ENCODE assay signal across 1 cellular context in the genomic region with DNA sequence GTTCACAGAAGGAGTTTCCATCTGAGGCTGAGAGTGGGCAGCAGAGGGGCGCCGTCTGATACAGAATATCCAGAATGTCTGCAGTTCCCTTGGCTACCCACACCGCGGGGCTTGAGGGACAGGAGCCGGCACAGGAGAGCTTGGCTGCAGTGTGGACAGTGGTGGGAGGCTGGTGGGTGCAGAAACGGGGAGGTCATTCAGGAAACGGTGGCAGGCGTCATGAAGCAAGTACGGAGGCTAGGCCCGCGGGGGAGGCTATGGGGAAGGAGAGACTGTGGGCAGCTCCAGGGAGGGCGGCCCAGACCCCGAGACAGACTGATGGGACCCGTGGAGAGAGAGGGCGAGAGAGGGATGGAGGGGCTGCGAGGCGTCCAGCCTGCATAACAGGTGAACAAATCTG.
TF ChIP-seq lines count a peak whose summit lies in the region.

No MANE protein-coding gene starts in this region.

TF ChIP-seq in WTC11, 78 proteins besides CTCF, POLR2A, EP300 and RAD21 (continued from another document):
- TF ChIP-seq, protein P1, sequence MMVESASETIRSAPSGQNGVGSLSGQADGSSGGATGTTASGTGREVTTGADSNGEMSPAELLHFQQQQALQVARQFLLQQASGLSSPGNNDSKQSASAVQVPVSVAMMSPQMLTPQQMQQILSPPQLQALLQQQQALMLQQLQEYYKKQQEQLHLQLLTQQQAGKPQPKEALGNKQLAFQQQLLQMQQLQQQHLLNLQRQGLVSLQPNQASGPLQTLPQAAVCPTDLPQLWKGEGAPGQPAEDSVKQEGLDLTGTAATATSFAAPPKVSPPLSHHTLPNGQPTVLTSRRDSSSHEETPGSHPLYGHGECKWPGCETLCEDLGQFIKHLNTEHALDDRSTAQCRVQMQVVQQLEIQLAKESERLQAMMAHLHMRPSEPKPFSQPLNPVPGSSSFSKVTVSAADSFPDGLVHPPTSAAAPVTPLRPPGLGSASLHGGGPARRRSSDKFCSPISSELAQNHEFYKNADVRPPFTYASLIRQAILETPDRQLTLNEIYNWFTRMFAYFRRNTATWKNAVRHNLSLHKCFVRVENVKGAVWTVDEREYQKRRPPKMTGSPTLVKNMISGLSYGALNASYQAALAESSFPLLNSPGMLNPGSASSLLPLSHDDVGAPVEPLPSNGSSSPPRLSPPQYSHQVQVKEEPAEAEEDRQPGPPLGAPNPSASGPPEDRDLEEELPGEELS (CRISPR knock-in tag; IDR thresholded peaks at IDR 0.05), result no peak
- TF ChIP-seq SMAD4 (CRISPR knock-in tag; IDR thresholded peaks at IDR 0.05) (no peak), ZNF219 (CRISPR knock-in tag; IDR thresholded peaks at IDR 0.05; ENCODE audit: borderline replicate concordance) (no peak)
